In genomic region chr11:11537372-11537771, GRCh38 we compare ENCODE assay signal across 14 cellular contexts.
DNase-seq lines count a peak whose midpoint lies in the region; ATAC-seq and TF ChIP-seq lines count a peak whose summit lies in the region.
"Had no signal": no experiment of that assay in that cellular context is flagged by ENCODE, and none has a peak within 500 bp of the region (broad histone marks: within the 10 kb centered on the region; RNA-seq: fewer than 3 reads in every experiment).

No MANE protein-coding gene starts in this region.

- DNase-seq in NCI-H69 (lab: John Stamatoyannopoulos, UW) (peak; percentile 27), glutamatergic neuron (no peak), superior temporal gyrus (ENCODE audit: extremely low spot score) (peak; percentile 15), NCI-H2081 treated with DMSO at 0.1 percent for 48 hours (lab: John Stamatoyannopoulos, UW) (no peak)
- DNase-seq: AML-193, Caco-2, GM23248, NCI-H146, NCI-H446, NCI-H748 treated with DMSO at 0.1 percent for 48 hours had no signal

- no peak for ATAC-seq in GM19463 (IDR thresholded peaks at IDR 0.05; ENCODE audit: unreplicated experiment)
- no peak for ATAC-seq in HG02885 (IDR thresholded peaks at IDR 0.05; ENCODE audit: poor library complexity, unreplicated experiment)
- ATAC-seq: HCT116 had no signal

- H3K4me1 Mint-ChIP-seq in glutamatergic neuron (ENCODE audit: low read depth, unreplicated experiment) (peaks cover 67% of the 10 kb centered on the region), nephron (peaks cover 55% of the 10 kb centered on the region)

- TF ChIP-seq CTCF in glutamatergic neuron (IDR thresholded peaks at IDR 0.05; ENCODE audit: partially characterized antibody, unreplicated experiment) (no peak), nephron (IDR thresholded peaks at IDR 0.05; ENCODE audit: unreplicated experiment in 3 of 3) (no peak)

- H3K27me3 Mint-ChIP-seq in glutamatergic neuron (ENCODE audit: unreplicated experiment) (peaks cover 10% of the 10 kb centered on the region), nephron (ENCODE audit: low read depth) (peaks cover 5% of the 10 kb centered on the region)

- H3K27ac Mint-ChIP-seq in glutamatergic neuron (ENCODE audit: unreplicated experiment) (peak overlapping the region; percentile 33), nephron (peak overlapping the region in 2 of 3 experiments; percentile 45 to 56)

- peak overlapping the region; percentile 9 for H3K4me3 Mint-ChIP-seq in glutamatergic neuron (ENCODE audit: unreplicated experiment)
- no peak overlapping the region for H3K4me3 Mint-ChIP-seq in nephron

- H3K9me3 Mint-ChIP-seq in glutamatergic neuron (ENCODE audit: unreplicated experiment), result peaks cover 17% of the 10 kb centered on the region
- H3K9me3 Mint-ChIP-seq in nephron, result no peaks in the 10 kb centered on the region

- H3K36me3 Mint-ChIP-seq in glutamatergic neuron (ENCODE audit: unreplicated experiment) (no peaks in the 10 kb centered on the region), nephron (ENCODE audit: low read depth) (no peaks in the 10 kb centered on the region)

Comparison
In these comparisons a context has a peak if more than half of its experiments do, and no peak if none do; other contexts are left out.
1. DNase-seq: peak in NCI-H69 (single experiment) and superior temporal gyrus (single experiment); none in glutamatergic neuron (single experiment) and NCI-H2081 treated with DMSO at 0.1 percent for 48 hours (single experiment).